In the genomic region with DNA sequence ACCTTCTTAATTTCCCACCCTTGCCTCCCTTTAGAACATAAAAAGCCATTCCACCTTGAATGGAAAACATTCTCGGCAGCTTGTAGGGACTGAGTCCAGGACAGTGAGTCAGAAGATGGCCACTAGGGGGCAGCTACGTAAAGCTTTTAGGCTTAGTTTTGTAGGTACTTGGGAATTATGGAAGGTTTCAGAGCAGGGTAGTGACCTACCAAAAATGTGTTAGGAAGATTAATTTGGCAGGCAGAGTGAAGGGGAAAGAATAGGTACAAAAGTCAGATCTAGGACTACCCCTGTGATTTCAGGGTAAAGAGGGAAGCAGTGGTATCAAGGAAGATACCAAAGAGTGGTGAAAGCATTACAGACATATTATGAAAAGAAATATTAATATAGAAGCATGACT, we compare ENCODE assay signal across 9 cellular contexts.
A peak's percentile ranks its signal among the peaks of the same experiment; 100 is the strongest.
DNase-seq lines count a peak whose midpoint lies in the region; ATAC-seq, FAIRE-seq and TF ChIP-seq lines count a peak whose summit lies in the region.
"Had no signal": no experiment of that assay in that cellular context is flagged by ENCODE, and none has a peak within 500 bp of the region (broad histone marks: within the 10 kb centered on the region; RNA-seq: fewer than 3 reads in every experiment).

No MANE protein-coding gene starts in this region.

- in situ Hi-C loops in HepG2 (cut with HindIII; ENCODE audit: extremely low pct_ligation_motif_present, low pct_unique_long_range_greater_than_20kb): loop anchor here (5.0 kb wide), 1 partner anchor 683 kb away; no protein-coding TSS in a partner anchor

- no peaks in the 10 kb centered on the region for H4K20me1 ChIP-seq in HepG2 (ENCODE audit: insufficient read depth, low read length)

- no peaks in the 10 kb centered on the region for H3K27me3 ChIP-seq in HepG2 (ENCODE audit: control insufficient read depth in 1 of 2, insufficient read depth in 2 of 2, low read length in 2 of 2)

- no peak for TF ChIP-seq POLR2A in HepG2 (IDR thresholded peaks at IDR 0.05; ENCODE audit: insufficient read depth in 1 of 2, low read depth in 2 of 2, low read length in 2 of 2)

- H3K79me2 ChIP-seq in HepG2 (ENCODE audit: insufficient read depth, low read length): no peaks in the 10 kb centered on the region

- CTCF ChIA-PET in HepG2 (lab: Yijun Ruan, JAX; ENCODE audit: low intra/inter-chr PET ratio, low total read pairs): interaction anchor here (0.7 to 2.3 kb wide), 2 partner anchors 683 to 685 kb away, joined by 3 to 15 read pairs; no protein-coding TSS in a partner anchor

- intact Hi-C loops in HepG2 (cut with micrococcal nuclease; ENCODE audit: unreplicated experiment): loop anchor here (1.0 to 5.0 kb wide), 2 partner anchors 663 to 683 kb away; partner anchors contain the start of gene SPRY2

- no peak overlapping the region for H3K27ac ChIP-seq in HepG2 (ENCODE audit: extremely low read length, insufficient read depth, low read length)

- peak; percentile 78 for ATAC-seq in GM21515 (IDR thresholded peaks at IDR 0.05; ENCODE audit: unreplicated experiment)
- peak; percentile 91 for ATAC-seq in HepG2

- H2AFZ ChIP-seq in HepG2 (ENCODE audit: low read length): no peak overlapping the region

- no peak overlapping the region for H3K4me3 ChIP-seq in HepG2 (replicated peaks in 1 of 3; ENCODE audit: insufficient read depth in 1 of 3, low read depth in 2 of 3, low read length in 3 of 3)

- H3K36me3 ChIP-seq in HepG2 (replicated peaks in 1 of 2; ENCODE audit: control insufficient read depth in 1 of 2, insufficient read depth in 2 of 2, low read length in 2 of 2): no peaks in the 10 kb centered on the region

- no peak for TF ChIP-seq RAD21 in HepG2 (CRISPR knock-in tag; IDR thresholded peaks at IDR 0.05)

- POLR2A ChIA-PET in HepG2 (lab: Yijun Ruan, JAX): no interaction called here

- H3K4me1 ChIP-seq in HepG2 (ENCODE audit: insufficient read depth, low read length): no peaks in the 10 kb centered on the region

- 0% methylated on average over 2 of the region's 2 CpGs for WGBS in HepG2 (ENCODE audit: low lambda C conversion rate)

- H3K4me2 ChIP-seq in HepG2 (ENCODE audit: low read depth, low read length): no peak overlapping the region

- no TSS peak for BruUV-seq in HepG2 (replicated peaks; lab: Mats Ljungman, UMichigan)

- DNase-seq in DMS 273 (lab: John Stamatoyannopoulos, UW; ENCODE audit: unreplicated experiment): peak; percentile 81
- no peak for DNase-seq in DMS 273 treated with DMSO at 0.1 percent for 48 hours (lab: John Stamatoyannopoulos, UW)
- peak in 46 of 76 experiments; percentile 0 to 59 (median 18) for DNase-seq in HUDEP-2 (lab: John Stamatoyannopoulos, UW; ENCODE audit: unreplicated experiment in 76 of 76)
- peak; percentile 76 for DNase-seq in RKO (ENCODE audit: low spot score)
- DNase-seq in cerebellar cortex (ENCODE audit: low spot score): peak; percentile 59
- peak; percentile 53 for DNase-seq in HepG2 (ENCODE audit: low spot score)
- peak; percentile 16 for DNase-seq in stimulated activated CD8-positive, alpha-beta memory T cell treated with anti-CD3 and anti-CD28 coated beads, Interleukin-7, amount 100 ng/mL, for 24 hours (ENCODE audit: low read depth)

- TF ChIP-seq CTCF in HepG2 (CRISPR knock-in tag; IDR thresholded peaks at IDR 0.05): peak; percentile 79

- no peak overlapping the region for H3K9ac ChIP-seq in HepG2 (ENCODE audit: insufficient read depth, low read depth, low read length)

- FAIRE-seq in HepG2 (lab: Jason Lieb, UNC): peak; percentile 66
- FAIRE-seq: A204.1 had no signal

- H3K9me3 ChIP-seq in HepG2 (ENCODE audit: low read length): no peaks in the 10 kb centered on the region

- TF ChIP-seq EP300 in HepG2 (IDR thresholded peaks at IDR 0.05; ENCODE audit: low read depth in 2 of 2, low read length in 2 of 2) (no peak), HepG2 (CRISPR knock-in tag; IDR thresholded peaks at IDR 0.05; ENCODE audit: borderline replicate concordance) (no peak)

TF ChIP-seq in HepG2, 621 proteins besides CTCF, POLR2A, EP300 and RAD21:
- TF ChIP-seq FOSL2 (CRISPR knock-in tag; IDR thresholded peaks at IDR 0.05) (0 out of 2 replicates have a peak, but pooled peaks have one; percentile 7), CBX5 (CRISPR knock-in tag; IDR thresholded peaks at IDR 0.05; ENCODE audit: borderline replicate concordance) (no peak), ZFP91 (CRISPR knock-in tag; IDR thresholded peaks at IDR 0.05; ENCODE audit: borderline replicate concordance) (no peak), STAG1 (CRISPR knock-in tag; IDR thresholded peaks at IDR 0.05) (peak; percentile 90), IKZF5 (CRISPR knock-in tag; IDR thresholded peaks at IDR 0.05) (no peak), SMC3 (IDR thresholded peaks at IDR 0.05; ENCODE audit: low read length) (peak; percentile 65), NBN (conservative IDR thresholded peaks at IDR 0.05) (no peak)
